Comparison of ENCODE assay signal across 22 cellular contexts in genomic region chr1:85756864-85757263, GRCh38.
"Had no signal": no experiment of that assay in that cellular context is flagged by ENCODE, and none has a peak within 500 bp of the region (broad histone marks: within the 10 kb centered on the region; RNA-seq: fewer than 3 reads in every experiment).

No MANE protein-coding gene starts in this region.

- H3K27me3 ChIP-seq: ascending aorta, cardiac muscle cell, MG63, Peyer's patch, SJSA1 had no signal

- DNase-seq: activated CD4-positive, alpha-beta T cell treated with anti-CD3 and anti-CD28 coated beads for 1 hour; activated CD4-positive, alpha-beta T cell treated with anti-CD3 and anti-CD28 coated beads, Interleukin-2, amount 10 ng/mL, durations not matched to agents 24 days and 14 days; activated CD4-positive, alpha-beta T cell treated with anti-CD3 and anti-CD28 coated beads, Interleukin-2, amount 50 U/mL, for 48 hours; activated CD8-positive, alpha-beta memory T cell treated with anti-CD3 and anti-CD28 coated beads, Interleukin-2, amount 10 ng/mL, durations not matched to agents 7 days and 5 days; activated effector memory CD4-positive, alpha-beta T cell treated with Interleukin-2 at 50 U/mL for 16 hours; activated naive CD4-positive, alpha-beta T cell; activated T-cell treated with anti-CD3 and anti-CD28 coated beads, Interleukin-2, amount 50 U/mL, for 24 hours; MG63; NCI-H1105 treated with DMSO at 0.1 percent for 48 hours; NCI-H1930; NCI-H226; NCI-H526 treated with DMSO at 0.1 percent for 48 hours; NCI-H82; NK-92 treated with Interleukin-12 subunit alpha and Interleukin-12 subunit beta, amount 100 ng/mL, for 24 hours; Peyer's patch; SHP77; SW 1271 had no signal

- H3K27ac ChIP-seq: ascending aorta, cardiac muscle cell, Peyer's patch, SJSA1 had no signal

- H3K4me3 ChIP-seq: ascending aorta, cardiac muscle cell, MG63, Peyer's patch, SJSA1 had no signal

- H3K36me3 ChIP-seq: ascending aorta, cardiac muscle cell, MG63, Peyer's patch, SJSA1 had no signal

- ATAC-seq: activated CD8-positive, alpha-beta memory T cell treated with anti-CD3 and anti-CD28 coated beads, Interleukin-2, amount 10 ng/mL, durations not matched to agents 7 days and 5 days; SK-N-SH treated with all-trans-retinoic acid at 6 μM for 48 hours; WTC11 had no signal
